17 cellular contexts compared by ENCODE assay signal in genomic region chr5:21070871-21071270, GRCh38.
DNase-seq lines count a peak whose midpoint lies in the region; FAIRE-seq and TF ChIP-seq lines count a peak whose summit lies in the region.
"Had no signal": no experiment of that assay in that cellular context is flagged by ENCODE, and none has a peak within 500 bp of the region (broad histone marks: within the 10 kb centered on the region; RNA-seq: fewer than 3 reads in every experiment).

No MANE protein-coding gene starts in this region.

- H4K5ac ChIP-seq in mesendoderm (ENCODE audit: low read length) = no peak overlapping the region

- no peaks in the 10 kb centered on the region for H3K79me1 ChIP-seq in mesendoderm (ENCODE audit: low read length)

- DNase-seq in Daoy (ENCODE audit: low read depth) (peak; percentile 5), NCI-H226 (peak; percentile 6), mesendoderm (peak; percentile 47), anterior cingulate cortex (lab: John Stamatoyannopoulos, UW) (no peak), DMS 273 (lab: John Stamatoyannopoulos, UW; ENCODE audit: unreplicated experiment) (no peak), HTR-8/SVneo (ENCODE audit: insufficient read length, low spot score) (no peak)
- DNase-seq: BE2C; CD4-positive, alpha-beta memory T cell; COR-L47; DND-41; HCEC 1CT; HFFc6 had no signal

- H3K23ac ChIP-seq in mesendoderm (ENCODE audit: low read length) = no peak overlapping the region

- H3K18ac ChIP-seq in mesendoderm (ENCODE audit: low read length) = no peak overlapping the region

- no peak overlapping the region for H2AK5ac ChIP-seq in mesendoderm (ENCODE audit: low read length)

- H2AFZ ChIP-seq in OCI-LY3 (ENCODE audit: low read depth, low read length) = no peak overlapping the region

- H2BK5ac ChIP-seq in mesendoderm (ENCODE audit: low read length) = no peak overlapping the region

- H3K27me3 ChIP-seq in OCI-LY3 (ENCODE audit: low read depth, low read length) (no peaks in the 10 kb centered on the region), mesendoderm (ENCODE audit: insufficient read depth, low read length, poor library complexity) (no peaks in the 10 kb centered on the region)
- H3K27me3 ChIP-seq: BE2C had no signal

- no peak overlapping the region for H3K4ac ChIP-seq in mesendoderm (ENCODE audit: low read depth, low read length)

- FAIRE-seq in HTR-8/SVneo (lab: Jason Lieb, UNC) = no peak
- FAIRE-seq: A204.1, D721Med, GM12878 had no signal

- H3K9me3 ChIP-seq in OCI-LY3 (ENCODE audit: insufficient read depth, low read length) = no peaks in the 10 kb centered on the region
- H3K9me3 ChIP-seq: BE2C had no signal

- no peak overlapping the region for H2BK120ac ChIP-seq in mesendoderm (ENCODE audit: low read depth, low read length)

- H3K4me2 ChIP-seq in OCI-LY3 (ENCODE audit: low read length) = peak overlapping the region; percentile 34; the same call in 1 of the 2 replicates
- no peak overlapping the region for H3K4me2 ChIP-seq in mesendoderm (ENCODE audit: low read length)

- H3K79me2 ChIP-seq in OCI-LY3 (ENCODE audit: low read length) = no peaks in the 10 kb centered on the region
- no peaks in the 10 kb centered on the region for H3K79me2 ChIP-seq in mesendoderm (ENCODE audit: control insufficient read depth, insufficient read depth, low read length)

- no peaks in the 10 kb centered on the region for H4K20me1 ChIP-seq in OCI-LY3 (ENCODE audit: insufficient read depth, low read length)

- H3K4me1 ChIP-seq in OCI-LY3 (ENCODE audit: low read length) (peaks cover 29% of the 10 kb centered on the region), mesendoderm (ENCODE audit: control insufficient read depth, low read depth, low read length) (no peaks in the 10 kb centered on the region)
- H3K4me1 ChIP-seq: BE2C had no signal

- H3K36me3 ChIP-seq in OCI-LY3 (replicated peaks; ENCODE audit: low read depth, low read length) = no peaks in the 10 kb centered on the region
- H3K36me3 ChIP-seq in mesendoderm (ENCODE audit: control insufficient read depth, insufficient read depth, low read length) = no peaks in the 10 kb centered on the region
- H3K36me3 ChIP-seq: BE2C had no signal

- no peak for TF ChIP-seq CTCF in OCI-LY3 (IDR thresholded peaks at IDR 0.05; ENCODE audit: low read depth, low read length)

- no peak overlapping the region for H2BK15ac ChIP-seq in mesendoderm (replicated peaks; ENCODE audit: low read depth)

- no peak overlapping the region for H4K8ac ChIP-seq in mesendoderm (ENCODE audit: low read depth, low read length)

- H3K27ac ChIP-seq in OCI-LY3 (ENCODE audit: low read length) (no peak overlapping the region), mesendoderm (ENCODE audit: low read depth, low read length) (no peak overlapping the region)
- H3K27ac ChIP-seq: C4-2B had no signal

- no peak overlapping the region for H3K4me3 ChIP-seq in OCI-LY3 (ENCODE audit: low read length)
- H3K4me3 ChIP-seq in mesendoderm (ENCODE audit: low read length) = no peak overlapping the region
- H3K4me3 ChIP-seq: GM12878 had no signal

- H3K56ac ChIP-seq in mesendoderm (ENCODE audit: low read length) = no peak overlapping the region

- no peak overlapping the region for H3K9ac ChIP-seq in OCI-LY3 (ENCODE audit: low read length)
- H3K9ac ChIP-seq in mesendoderm (ENCODE audit: low read length) = no peak overlapping the region

Comparison
In these comparisons a context has a peak if more than half of its experiments do, and no peak if none do; other contexts are left out.
1. DNase-seq: peak in Daoy (single experiment), NCI-H226 (single experiment) and mesendoderm (single experiment); none in anterior cingulate cortex (0 of 58), DMS 273 (single experiment) and HTR-8/SVneo (single experiment).